ENCODE assay signal across 1 cellular context in the genomic region with DNA sequence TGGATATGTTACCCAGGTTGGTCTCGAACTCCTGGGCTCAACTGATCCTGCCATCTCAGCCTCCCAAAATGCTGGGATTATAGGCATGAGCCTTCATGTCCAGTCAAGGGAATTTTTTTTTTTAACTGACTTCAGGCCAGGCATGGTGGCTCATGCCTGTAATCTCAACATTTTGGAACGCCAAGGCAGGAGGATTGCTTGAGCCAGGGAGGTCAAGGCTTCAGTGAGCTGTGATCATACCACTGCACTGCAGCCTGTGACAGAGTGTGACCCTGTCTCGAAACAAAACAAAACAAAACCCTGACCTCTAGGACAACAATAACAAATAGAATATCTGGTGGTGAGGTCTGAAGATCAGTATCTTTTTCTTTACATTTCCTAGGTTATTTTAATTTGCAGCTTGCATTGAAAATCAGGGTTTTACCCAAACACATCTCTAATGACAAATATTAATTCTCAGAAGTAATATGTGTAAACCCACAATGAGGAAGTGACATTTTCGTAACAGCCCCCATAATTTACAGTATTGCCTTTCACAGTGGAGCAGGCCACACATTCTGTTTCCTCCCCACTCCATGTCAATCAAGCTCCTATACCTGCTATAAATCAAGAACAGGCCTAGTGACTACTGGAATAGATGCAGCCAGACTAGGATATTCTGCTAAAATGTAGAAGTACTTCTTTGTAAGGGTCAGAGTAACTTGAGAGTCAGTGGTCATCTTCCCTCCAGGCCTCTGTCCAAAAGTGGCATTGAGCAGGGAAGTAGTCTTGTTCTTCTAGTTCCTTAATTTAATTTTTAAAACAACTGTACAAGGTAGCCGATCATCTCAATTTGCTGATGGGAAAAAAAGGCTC.
TF ChIP-seq lines count a peak whose summit lies in the region.

No MANE protein-coding gene starts in this region.

TF ChIP-seq in GM12878, 131 proteins besides CTCF, POLR2A, EP300 and RAD21 (continued from another document):
- TF ChIP-seq, protein P1, sequence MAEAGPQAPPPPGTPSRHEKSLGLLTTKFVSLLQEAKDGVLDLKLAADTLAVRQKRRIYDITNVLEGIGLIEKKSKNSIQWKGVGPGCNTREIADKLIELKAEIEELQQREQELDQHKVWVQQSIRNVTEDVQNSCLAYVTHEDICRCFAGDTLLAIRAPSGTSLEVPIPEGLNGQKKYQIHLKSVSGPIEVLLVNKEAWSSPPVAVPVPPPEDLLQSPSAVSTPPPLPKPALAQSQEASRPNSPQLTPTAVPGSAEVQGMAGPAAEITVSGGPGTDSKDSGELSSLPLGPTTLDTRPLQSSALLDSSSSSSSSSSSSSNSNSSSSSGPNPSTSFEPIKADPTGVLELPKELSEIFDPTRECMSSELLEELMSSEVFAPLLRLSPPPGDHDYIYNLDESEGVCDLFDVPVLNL (IDR thresholded peaks at IDR 0.05; ENCODE audit: low read depth, low read length) = no peak
- TF ChIP-seq, protein P2, sequence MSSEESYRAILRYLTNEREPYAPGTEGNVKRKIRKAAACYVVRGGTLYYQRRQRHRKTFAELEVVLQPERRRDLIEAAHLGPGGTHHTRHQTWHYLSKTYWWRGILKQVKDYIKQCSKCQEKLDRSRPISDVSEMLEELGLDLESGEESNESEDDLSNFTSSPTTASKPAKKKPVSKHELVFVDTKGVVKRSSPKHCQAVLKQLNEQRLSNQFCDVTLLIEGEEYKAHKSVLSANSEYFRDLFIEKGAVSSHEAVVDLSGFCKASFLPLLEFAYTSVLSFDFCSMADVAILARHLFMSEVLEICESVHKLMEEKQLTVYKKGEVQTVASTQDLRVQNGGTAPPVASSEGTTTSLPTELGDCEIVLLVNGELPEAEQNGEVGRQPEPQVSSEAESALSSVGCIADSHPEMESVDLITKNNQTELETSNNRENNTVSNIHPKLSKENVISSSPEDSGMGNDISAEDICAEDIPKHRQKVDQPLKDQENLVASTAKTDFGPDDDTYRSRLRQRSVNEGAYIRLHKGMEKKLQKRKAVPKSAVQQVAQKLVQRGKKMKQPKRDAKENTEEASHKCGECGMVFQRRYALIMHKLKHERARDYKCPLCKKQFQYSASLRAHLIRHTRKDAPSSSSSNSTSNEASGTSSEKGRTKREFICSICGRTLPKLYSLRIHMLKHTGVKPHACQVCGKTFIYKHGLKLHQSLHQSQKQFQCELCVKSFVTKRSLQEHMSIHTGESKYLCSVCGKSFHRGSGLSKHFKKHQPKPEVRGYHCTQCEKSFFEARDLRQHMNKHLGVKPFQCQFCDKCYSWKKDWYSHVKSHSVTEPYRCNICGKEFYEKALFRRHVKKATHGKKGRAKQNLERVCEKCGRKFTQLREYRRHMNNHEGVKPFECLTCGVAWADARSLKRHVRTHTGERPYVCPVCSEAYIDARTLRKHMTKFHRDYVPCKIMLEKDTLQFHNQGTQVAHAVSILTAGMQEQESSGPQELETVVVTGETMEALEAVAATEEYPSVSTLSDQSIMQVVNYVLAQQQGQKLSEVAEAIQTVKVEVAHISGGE (CRISPR knock-in tag; IDR thresholded peaks at IDR 0.05) = no peak
- no peak for TF ChIP-seq CHD2 (IDR thresholded peaks at IDR 0.05; ENCODE audit: borderline replicate concordance, low read depth, low read length)
- TF ChIP-seq, protein P3, sequence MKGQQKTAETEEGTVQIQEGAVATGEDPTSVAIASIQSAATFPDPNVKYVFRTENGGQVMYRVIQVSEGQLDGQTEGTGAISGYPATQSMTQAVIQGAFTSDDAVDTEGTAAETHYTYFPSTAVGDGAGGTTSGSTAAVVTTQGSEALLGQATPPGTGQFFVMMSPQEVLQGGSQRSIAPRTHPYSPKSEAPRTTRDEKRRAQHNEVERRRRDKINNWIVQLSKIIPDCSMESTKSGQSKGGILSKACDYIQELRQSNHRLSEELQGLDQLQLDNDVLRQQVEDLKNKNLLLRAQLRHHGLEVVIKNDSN (IDR thresholded peaks at IDR 0.05; ENCODE audit: borderline replicate concordance, extremely low read length, insufficient read depth, low read depth, low read length) = no peak
- peak; percentile 83 for TF ChIP-seq BCL11A (IDR thresholded peaks at IDR 0.05; ENCODE audit: low read depth, low read length)
- no peak for TF ChIP-seq CBX5 (IDR thresholded peaks at IDR 0.05; ENCODE audit: low read depth)
- TF ChIP-seq, protein P4, sequence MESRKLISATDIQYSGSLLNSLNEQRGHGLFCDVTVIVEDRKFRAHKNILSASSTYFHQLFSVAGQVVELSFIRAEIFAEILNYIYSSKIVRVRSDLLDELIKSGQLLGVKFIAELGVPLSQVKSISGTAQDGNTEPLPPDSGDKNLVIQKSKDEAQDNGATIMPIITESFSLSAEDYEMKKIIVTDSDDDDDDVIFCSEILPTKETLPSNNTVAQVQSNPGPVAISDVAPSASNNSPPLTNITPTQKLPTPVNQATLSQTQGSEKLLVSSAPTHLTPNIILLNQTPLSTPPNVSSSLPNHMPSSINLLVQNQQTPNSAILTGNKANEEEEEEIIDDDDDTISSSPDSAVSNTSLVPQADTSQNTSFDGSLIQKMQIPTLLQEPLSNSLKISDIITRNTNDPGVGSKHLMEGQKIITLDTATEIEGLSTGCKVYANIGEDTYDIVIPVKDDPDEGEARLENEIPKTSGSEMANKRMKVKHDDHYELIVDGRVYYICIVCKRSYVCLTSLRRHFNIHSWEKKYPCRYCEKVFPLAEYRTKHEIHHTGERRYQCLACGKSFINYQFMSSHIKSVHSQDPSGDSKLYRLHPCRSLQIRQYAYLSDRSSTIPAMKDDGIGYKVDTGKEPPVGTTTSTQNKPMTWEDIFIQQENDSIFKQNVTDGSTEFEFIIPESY (IDR thresholded peaks at IDR 0.05) = no peak
- peak; percentile 71 for TF ChIP-seq BMI1 (IDR thresholded peaks at IDR 0.05; ENCODE audit: borderline replicate concordance)
- TF ChIP-seq RUNX3 (IDR thresholded peaks at IDR 0.05; ENCODE audit: low read length) = peak; percentile 94
- TF ChIP-seq, protein P5, sequence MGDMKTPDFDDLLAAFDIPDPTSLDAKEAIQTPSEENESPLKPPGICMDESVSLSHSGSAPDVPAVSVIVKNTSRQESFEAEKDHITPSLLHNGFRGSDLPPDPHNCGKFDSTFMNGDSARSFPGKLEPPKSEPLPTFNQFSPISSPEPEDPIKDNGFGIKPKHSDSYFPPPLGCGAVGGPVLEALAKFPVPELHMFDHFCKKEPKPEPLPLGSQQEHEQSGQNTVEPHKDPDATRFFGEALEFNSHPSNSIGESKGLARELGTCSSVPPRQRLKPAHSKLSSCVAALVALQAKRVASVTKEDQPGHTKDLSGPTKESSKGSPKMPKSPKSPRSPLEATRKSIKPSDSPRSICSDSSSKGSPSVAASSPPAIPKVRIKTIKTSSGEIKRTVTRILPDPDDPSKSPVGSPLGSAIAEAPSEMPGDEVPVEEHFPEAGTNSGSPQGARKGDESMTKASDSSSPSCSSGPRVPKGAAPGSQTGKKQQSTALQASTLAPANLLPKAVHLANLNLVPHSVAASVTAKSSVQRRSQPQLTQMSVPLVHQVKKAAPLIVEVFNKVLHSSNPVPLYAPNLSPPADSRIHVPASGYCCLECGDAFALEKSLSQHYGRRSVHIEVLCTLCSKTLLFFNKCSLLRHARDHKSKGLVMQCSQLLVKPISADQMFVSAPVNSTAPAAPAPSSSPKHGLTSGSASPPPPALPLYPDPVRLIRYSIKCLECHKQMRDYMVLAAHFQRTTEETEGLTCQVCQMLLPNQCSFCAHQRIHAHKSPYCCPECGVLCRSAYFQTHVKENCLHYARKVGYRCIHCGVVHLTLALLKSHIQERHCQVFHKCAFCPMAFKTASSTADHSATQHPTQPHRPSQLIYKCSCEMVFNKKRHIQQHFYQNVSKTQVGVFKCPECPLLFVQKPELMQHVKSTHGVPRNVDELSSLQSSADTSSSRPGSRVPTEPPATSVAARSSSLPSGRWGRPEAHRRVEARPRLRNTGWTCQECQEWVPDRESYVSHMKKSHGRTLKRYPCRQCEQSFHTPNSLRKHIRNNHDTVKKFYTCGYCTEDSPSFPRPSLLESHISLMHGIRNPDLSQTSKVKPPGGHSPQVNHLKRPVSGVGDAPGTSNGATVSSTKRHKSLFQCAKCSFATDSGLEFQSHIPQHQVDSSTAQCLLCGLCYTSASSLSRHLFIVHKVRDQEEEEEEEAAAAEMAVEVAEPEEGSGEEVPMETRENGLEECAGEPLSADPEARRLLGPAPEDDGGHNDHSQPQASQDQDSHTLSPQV (IDR thresholded peaks at IDR 0.05) = no peak
- no peak for TF ChIP-seq YBX1 (IDR thresholded peaks at IDR 0.05)
- TF ChIP-seq IKZF2 (IDR thresholded peaks at IDR 0.05) = peak; percentile 49 to 82; a peak in 3 of 4 replicates
TF ChIP-seq in GM12878: peak in this region for 39.
